ENCODE assay signal across 9 cellular contexts in genomic region chr12:50927766-50928224, GRCh38. TPM values are rescaled to one million over a fixed set of nuclear protein-coding genes. Genes with fewer than 3 reads are reported as not detected.
DNase-seq lines count a peak whose midpoint lies in the region; ATAC-seq and TF ChIP-seq lines count a peak whose summit lies in the region.
"Had no signal": no experiment of that assay in that cellular context is flagged by ENCODE, and none has a peak within 500 bp of the region (broad histone marks: within the 10 kb centered on the region; RNA-seq: fewer than 3 reads in every experiment).

No MANE protein-coding gene starts in this region.

- H3K27ac ChIP-seq in MM.1S (ENCODE audit: low read length) = peak overlapping the region; percentile 94; the same call in 1 of the 2 replicates
- peak overlapping the region; percentile 48 to 57 for H3K27ac ChIP-seq in mucosa of rectum (ENCODE audit: low read depth in 2 of 2, low read length in 2 of 2)
- peak overlapping the region; percentile 70 for H3K27ac ChIP-seq in thymus (ENCODE audit: low read depth)
- H3K27ac ChIP-seq: HL-60 had no signal

- in situ Hi-C loops in GM13976 (cut with MboI; ENCODE audit: low sequenced_read_pairs, unreplicated experiment) = no loop called here

- no peaks in the 10 kb centered on the region for H3K27me3 Mint-ChIP-seq in central memory CD8-positive, alpha-beta T cell

- H4K20me1 ChIP-seq in MM.1S (ENCODE audit: insufficient read depth, low read length) = 0 out of 2 replicates have a peak, but pooled peaks cover 15% of the 10 kb centered on the region

- no peaks in the 10 kb centered on the region for H3K9me2 ChIP-seq in MM.1S (replicated peaks; ENCODE audit: insufficient read depth, low read length)

- H3K9me3 ChIP-seq in MM.1S (replicated peaks; ENCODE audit: insufficient read depth, low read length) (no peaks in the 10 kb centered on the region), mucosa of rectum (ENCODE audit: control insufficient read depth in 2 of 2, low read length in 2 of 2) (no peaks in the 10 kb centered on the region), thymus (ENCODE audit: control insufficient read depth) (no peaks in the 10 kb centered on the region)

- H3K27ac Mint-ChIP-seq in central memory CD8-positive, alpha-beta T cell (ENCODE audit: low read depth) = no peak overlapping the region

- H3K4me1 ChIP-seq in MM.1S (ENCODE audit: low read length) (peaks cover 11% of the 10 kb centered on the region), mucosa of rectum (ENCODE audit: control insufficient read depth in 2 of 2, insufficient read depth in 2 of 2, low read length in 2 of 2) (peaks cover 15 to 24% of the 10 kb centered on the region in 2 donors), thymus (ENCODE audit: control insufficient read depth, insufficient read depth, low read length) (peaks cover 28% of the 10 kb centered on the region)

- peak overlapping the region; percentile 84 for H3K4me3 ChIP-seq in MM.1S (ENCODE audit: low read length)
- H3K4me3 ChIP-seq in mucosa of rectum (ENCODE audit: low read length in 2 of 2) = peak overlapping the region; percentile 91 to 97
- peak overlapping the region; percentile 42 for H3K4me3 ChIP-seq in thymus (ENCODE audit: low read length)

- DNase-seq in MM.1S (peak; percentile 10), GM13976 (ENCODE audit: low spot score) (no peak), HuH-7.5 (ENCODE audit: low spot score) (no peak), T-helper 9 cell (no peak)
- no peak for DNase-seq in central memory CD8-positive, alpha-beta T cell (ENCODE audit: low spot score in 2 of 2)
- DNase-seq: activated effector memory CD4-positive, alpha-beta T cell treated with anti-CD3 and anti-CD28 coated beads, Interleukin-2, amount 50 U/mL, for 16 hours had no signal

- peak overlapping the region; percentile 79; the same call in 1 of the 2 replicates for H3K9ac ChIP-seq in MM.1S (ENCODE audit: low read length)
- peak overlapping the region in 1 of 2 donors; percentile 47 for H3K9ac ChIP-seq in mucosa of rectum (ENCODE audit: low read depth in 1 of 2, low read length in 2 of 2)

- H3K27me3 ChIP-seq in MM.1S (replicated peaks; ENCODE audit: insufficient read depth, low read length) = no peaks in the 10 kb centered on the region
- no peaks in the 10 kb centered on the region for H3K27me3 ChIP-seq in mucosa of rectum (ENCODE audit: control insufficient read depth in 2 of 2, insufficient read depth in 2 of 2, low read length in 2 of 2)
- H3K27me3 ChIP-seq in thymus (ENCODE audit: control insufficient read depth, insufficient read depth) = no peaks in the 10 kb centered on the region

- H2AFZ ChIP-seq in MM.1S (ENCODE audit: low read length) = no peak overlapping the region

- peaks cover 83% of the 10 kb centered on the region for H3K79me2 ChIP-seq in MM.1S (ENCODE audit: low read length)

- H3K4me1 Mint-ChIP-seq in central memory CD8-positive, alpha-beta T cell = peaks cover 21% of the 10 kb centered on the region

- peaks cover 51% of the 10 kb centered on the region for H3F3A ChIP-seq in MM.1S (ENCODE audit: insufficient read depth, low read length)

- H3K4me2 ChIP-seq in MM.1S (ENCODE audit: low read depth, low read length) = peak overlapping the region; percentile 61

- WGBS in thymus = 95% methylated on average over 6 of the region's 6 CpGs

- no peak for TF ChIP-seq CTCF in MM.1S (IDR thresholded peaks at IDR 0.05; ENCODE audit: low read length)
- no peak for TF ChIP-seq CTCF in GM13976 (IDR thresholded peaks at IDR 0.05; ENCODE audit: borderline replicate concordance, control extremely low read depth, extremely low read depth, insufficient read depth, missing control alignments)

- no peak for ATAC-seq in central memory CD8-positive, alpha-beta T cell (replicated peaks; ENCODE audit: extremely low read depth, poor library complexity, severe bottlenecking)

- H3K36me3 ChIP-seq in MM.1S (replicated peaks; ENCODE audit: insufficient read depth, low read length) (peaks cover 9% of the 10 kb centered on the region; the same call in 1 of the 2 replicates), mucosa of rectum (ENCODE audit: control insufficient read depth in 2 of 2, insufficient read depth in 2 of 2, low read length in 2 of 2) (peaks cover 0 to 2% of the 10 kb centered on the region in 2 donors), thymus (ENCODE audit: control insufficient read depth, insufficient read depth) (peaks cover 3% of the 10 kb centered on the region)

- peaks cover 15% of the 10 kb centered on the region for H3K36me3 Mint-ChIP-seq in central memory CD8-positive, alpha-beta T cell (ENCODE audit: insufficient read depth)

- no peaks in the 10 kb centered on the region for H3K9me3 Mint-ChIP-seq in central memory CD8-positive, alpha-beta T cell

- peak overlapping the region; percentile 70 for H3K4me3 Mint-ChIP-seq in central memory CD8-positive, alpha-beta T cell

RNA-seq across cellular contexts. Expression of gene HIGD1C, which starts 24.5 kb away (rescaled TPM):
- not detected for polyA plus RNA-seq in thymus

Comparison
In these comparisons a context has a peak if more than half of its experiments do, and no peak if none do; other contexts are left out.
1. H3K4me3 ChIP-seq: peak in every context shown above with its lines; median percentile 94 in mucosa of rectum; 84 in MM.1S; 42 in thymus.